Comparison of ENCODE assay signal across 20 cellular contexts in the genomic region with DNA sequence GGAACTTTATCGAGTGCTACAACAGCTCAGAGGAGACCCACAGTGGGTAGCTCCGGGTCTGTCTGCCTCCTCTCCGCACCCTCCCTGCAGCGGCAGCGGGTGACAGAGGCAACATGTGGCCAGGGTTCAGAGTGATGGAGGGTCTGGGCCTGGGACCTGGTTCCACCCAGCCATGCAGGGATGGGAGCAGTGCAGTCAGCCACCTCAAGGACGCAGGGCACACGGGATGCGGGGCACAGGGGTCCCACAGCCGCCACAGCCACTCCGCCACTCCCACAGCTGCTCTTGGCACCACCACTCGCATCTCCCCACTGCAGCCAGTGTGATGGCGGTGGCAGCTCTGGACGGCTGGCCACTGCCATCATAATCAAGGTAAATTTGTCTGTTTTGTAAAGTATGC.
"Had no signal": no experiment of that assay in that cellular context is flagged by ENCODE, and none has a peak within 500 bp of the region (broad histone marks: within the 10 kb centered on the region; RNA-seq: fewer than 3 reads in every experiment).

No MANE protein-coding gene starts in this region.

- H3K27me3 ChIP-seq: adrenal gland, foreskin keratinocyte, neural progenitor cell, transverse colon, vagina had no signal

- H3K4me2 ChIP-seq: neural progenitor cell had no signal

- H3K4me1 ChIP-seq: adrenal gland, foreskin keratinocyte, neural progenitor cell, prostate gland, transverse colon, vagina had no signal

- DNase-seq: activated B cell treated with CpG ODN at 0.5 μM for 24 hours; activated CD4-positive, alpha-beta T cell treated with anti-CD3 and anti-CD28 coated beads for 36 hours; activated CD4-positive, alpha-beta T cell treated with anti-CD3 and anti-CD28 coated beads, Interleukin-2, amount 50 U/mL, for 48 hours; activated effector memory CD4-positive, alpha-beta T cell treated with Interleukin-2 at 50 U/mL for 16 hours; activated T-cell treated with anti-CD3 and anti-CD28 coated beads, Interleukin-2, amount 50 U/mL, for 72 hours; adrenal gland; central memory CD4-positive, alpha-beta T cell; effector memory CD4-positive, alpha-beta T cell; foreskin keratinocyte; naive thymus-derived CD8-positive, alpha-beta T cell; stimulated activated CD4-positive, alpha-beta T cell treated with anti-CD3 and anti-CD28 coated beads, Interleukin-4, amount 100 ng/mL, for 24 hours; T1000; transverse colon had no signal

- ATAC-seq: activated CD4-positive, alpha-beta T cell treated with anti-CD3 and anti-CD28 coated beads for 36 hours; activated T-cell treated with anti-CD3 and anti-CD28 coated beads, Interleukin-2, amount 50 U/mL, for 72 hours; foreskin keratinocyte; left lobe of liver; naive thymus-derived CD8-positive, alpha-beta T cell had no signal

- H2AFZ ChIP-seq: neural progenitor cell had no signal

- H3K36me3 Mint-ChIP-seq: activated naive CD4-positive, alpha-beta T cell treated with anti-CD3 and anti-CD28 coated beads, Interleukin-2, amount 50 U/mL, for 24 hours; naive thymus-derived CD8-positive, alpha-beta T cell; neural progenitor cell had no signal

- H3K9me3 Mint-ChIP-seq: neural progenitor cell had no signal

- H3K4me3 Mint-ChIP-seq: activated B cell treated with CpG ODN at 0.5 μM for 24 hours; activated CD4-positive, alpha-beta T cell treated with anti-CD3 and anti-CD28 coated beads for 36 hours; activated naive CD4-positive, alpha-beta T cell treated with anti-CD3 and anti-CD28 coated beads, Interleukin-2, amount 50 U/mL, for 24 hours; activated T-cell treated with anti-CD3 and anti-CD28 coated beads, Interleukin-2, amount 50 U/mL, for 72 hours; naive thymus-derived CD8-positive, alpha-beta T cell; neural progenitor cell; T-helper 1 cell treated with Interleukin-12 subunit alpha and Interleukin-12 subunit beta and Interleukin-4 antibody, amounts not matched to agents 30 μg/mL and 1 μg/mL, for 36 hours had no signal

- H3K27ac Mint-ChIP-seq: activated B cell treated with CpG ODN at 0.5 μM for 24 hours; activated CD4-positive, alpha-beta T cell treated with anti-CD3 and anti-CD28 coated beads for 36 hours; activated naive CD4-positive, alpha-beta T cell treated with anti-CD3 and anti-CD28 coated beads, Interleukin-2, amount 50 U/mL, for 24 hours; activated T-cell treated with anti-CD3 and anti-CD28 coated beads, Interleukin-2, amount 50 U/mL, for 72 hours; naive thymus-derived CD8-positive, alpha-beta T cell; neural progenitor cell; T-helper 1 cell treated with Interleukin-12 subunit alpha and Interleukin-12 subunit beta and Interleukin-4 antibody, amounts not matched to agents 30 μg/mL and 1 μg/mL, for 36 hours had no signal

- H3K27ac ChIP-seq: adrenal gland, foreskin keratinocyte, neural progenitor cell, prostate gland, transverse colon, vagina had no signal

- H3K4me1 Mint-ChIP-seq: activated B cell treated with CpG ODN at 0.5 μM for 24 hours; activated CD4-positive, alpha-beta T cell treated with anti-CD3 and anti-CD28 coated beads for 36 hours; activated naive CD4-positive, alpha-beta T cell treated with anti-CD3 and anti-CD28 coated beads, Interleukin-2, amount 50 U/mL, for 24 hours; naive thymus-derived CD8-positive, alpha-beta T cell; neural progenitor cell had no signal

- H3K9ac ChIP-seq: neural progenitor cell had no signal

- H3K9me3 ChIP-seq: adrenal gland, prostate gland, transverse colon, vagina had no signal

- H3K27me3 Mint-ChIP-seq: activated B cell treated with CpG ODN at 0.5 μM for 24 hours; activated CD4-positive, alpha-beta T cell treated with anti-CD3 and anti-CD28 coated beads for 36 hours; activated naive CD4-positive, alpha-beta T cell treated with anti-CD3 and anti-CD28 coated beads, Interleukin-2, amount 50 U/mL, for 24 hours; naive thymus-derived CD8-positive, alpha-beta T cell had no signal

- H3K4me3 ChIP-seq: adrenal gland, lung, neural progenitor cell, prostate gland, transverse colon, vagina had no signal

- H3K36me3 ChIP-seq: adrenal gland, neural progenitor cell, prostate gland, transverse colon, vagina had no signal
